In genomic region chr3:179828738-179829137, GRCh38 we compare ENCODE assay signal across 27 cellular contexts.
A peak's percentile ranks its signal among the peaks of the same experiment; 100 is the strongest.
DNase-seq lines count a peak whose midpoint lies in the region; ATAC-seq, FAIRE-seq and TF ChIP-seq lines count a peak whose summit lies in the region.
"Had no signal": no experiment of that assay in that cellular context is flagged by ENCODE, and none has a peak within 500 bp of the region (broad histone marks: within the 10 kb centered on the region; RNA-seq: fewer than 3 reads in every experiment).

No MANE protein-coding gene starts in this region.

- H3K27ac Mint-ChIP-seq in activated T-helper 17 cell treated with anti-CD3 and anti-CD28 coated beads, Interleukin-2, amount 50 U/mL, for 72 hours: no peak overlapping the region
- H3K27ac Mint-ChIP-seq: CD14-positive monocyte; CD4-positive, alpha-beta memory T cell; CD4-positive, CD25-positive, alpha-beta regulatory T cell had no signal

- TF ChIP-seq POLR2A in GM12891 (IDR thresholded peaks at IDR 0.05; ENCODE audit: low read depth, low read length): no peak

- H3K36me3 Mint-ChIP-seq in activated T-helper 17 cell treated with anti-CD3 and anti-CD28 coated beads, Interleukin-2, amount 50 U/mL, for 72 hours (ENCODE audit: low read depth): no peaks in the 10 kb centered on the region
- H3K36me3 Mint-ChIP-seq: CD14-positive monocyte; CD4-positive, alpha-beta memory T cell; CD4-positive, CD25-positive, alpha-beta regulatory T cell; CD8-positive, alpha-beta memory T cell had no signal

- no peaks in the 10 kb centered on the region for H3K4me1 Mint-ChIP-seq in activated T-helper 17 cell treated with anti-CD3 and anti-CD28 coated beads, Interleukin-2, amount 50 U/mL, for 72 hours
- H3K4me1 Mint-ChIP-seq: CD14-positive monocyte; CD8-positive, alpha-beta memory T cell had no signal

- peak; percentile 62 for ATAC-seq in GM19351 (IDR thresholded peaks at IDR 0.05; ENCODE audit: unreplicated experiment)
- ATAC-seq in activated T-helper 17 cell treated with anti-CD3 and anti-CD28 coated beads, Interleukin-2, amount 50 U/mL, for 72 hours (replicated peaks): no peak
- no peak for ATAC-seq in HG03095 (IDR thresholded peaks at IDR 0.05; ENCODE audit: unreplicated experiment)

- no peak for DNase-seq in GM12891 (ENCODE audit: insufficient read length, low spot score)
- DNase-seq in NCI-H69 (lab: John Stamatoyannopoulos, UW): peak; percentile 57
- peak; percentile 17 for DNase-seq in RPMI8226
- no peak for DNase-seq in stimulated activated CD4-positive, alpha-beta T cell treated with anti-CD3 and anti-CD28 coated beads, Interleukin-12 subunit alpha, Interleukin-12 subunit beta, amount 100 ng/mL, for 4 hours
- DNase-seq in pons (ENCODE audit: low spot score): no peak
- DNase-seq: 8988T; ACHN; BE2C; C1 segment of cervical spinal cord; CD4-positive, alpha-beta memory T cell; CD4-positive, CD25-positive, alpha-beta regulatory T cell; CD8-positive, alpha-beta memory T cell; COR-L47; DMS 273 treated with DMSO at 0.1 percent for 48 hours; DMS153; DMS53; DMS79; DND-41; EL; GDM1 had no signal

- H3K27me3 Mint-ChIP-seq in activated T-helper 17 cell treated with anti-CD3 and anti-CD28 coated beads, Interleukin-2, amount 50 U/mL, for 72 hours: peaks cover 7% of the 10 kb centered on the region

- H3K4me3 Mint-ChIP-seq in activated T-helper 17 cell treated with anti-CD3 and anti-CD28 coated beads, Interleukin-2, amount 50 U/mL, for 72 hours: no peak overlapping the region
- H3K4me3 Mint-ChIP-seq: CD14-positive monocyte; CD4-positive, alpha-beta memory T cell; CD4-positive, CD25-positive, alpha-beta regulatory T cell; CD8-positive, alpha-beta memory T cell had no signal

- H3K9me3 Mint-ChIP-seq in activated T-helper 17 cell treated with anti-CD3 and anti-CD28 coated beads, Interleukin-2, amount 50 U/mL, for 72 hours: no peaks in the 10 kb centered on the region
- H3K9me3 Mint-ChIP-seq: CD4-positive, alpha-beta memory T cell; CD4-positive, CD25-positive, alpha-beta regulatory T cell; CD8-positive, alpha-beta memory T cell had no signal

- no peak for FAIRE-seq in GM12891 (lab: Jason Lieb, UNC)
- FAIRE-seq: A204.1, GM12892, GM18507 had no signal

TF ChIP-seq in GM12891, 5 proteins besides CTCF, POLR2A, EP300 and RAD21:
- TF ChIP-seq POLR2AphosphoS5 (IDR thresholded peaks at IDR 0.05; ENCODE audit: low read depth, low read length): no peak
- peak; percentile 58 for TF ChIP-seq SPI1 (IDR thresholded peaks at IDR 0.05; ENCODE audit: low read depth, low read length)

Comparison
In these comparisons a context has a peak if more than half of its experiments do, and no peak if none do; other contexts are left out.
1. DNase-seq: peak in NCI-H69 (single experiment) and RPMI8226 (single experiment); none in GM12891 (single experiment), stimulated activated CD4-positive, alpha-beta T cell treated with anti-CD3 and anti-CD28 coated beads, Interleukin-12 subunit alpha, Interleukin-12 subunit beta, amount 100 ng/mL, for 4 hours (single experiment) and pons (single experiment).